Comparison of ENCODE assay signal across 9 cellular contexts in genomic region chrX:13151806-13152510, GRCh38.
DNase-seq lines count a peak whose midpoint lies in the region; ATAC-seq and TF ChIP-seq lines count a peak whose summit lies in the region.
"Had no signal": no experiment of that assay in that cellular context is flagged by ENCODE, and none has a peak within 500 bp of the region (broad histone marks: within the 10 kb centered on the region; RNA-seq: fewer than 3 reads in every experiment).

No MANE protein-coding gene starts in this region.

- peak overlapping the region; percentile 0 to 23 for H3K27ac ChIP-seq in ascending aorta
- H3K27ac ChIP-seq in lower lobe of right lung, result peak overlapping the region; percentile 68

- H3K9me3 ChIP-seq in ascending aorta (no peaks in the 10 kb centered on the region), lower lobe of right lung (no peaks in the 10 kb centered on the region)

- ATAC-seq in lower lobe of right lung (peak; percentile 82 to 91), HG02798 (IDR thresholded peaks at IDR 0.05; ENCODE audit: poor library complexity, unreplicated experiment) (no peak), GM21526 (IDR thresholded peaks at IDR 0.05; ENCODE audit: low FRiP score, unreplicated experiment) (no peak), GM21515 (IDR thresholded peaks at IDR 0.05; ENCODE audit: unreplicated experiment) (no peak)

- intact Hi-C loops in ascending aorta (cut with DNase I) (no loop called here), lower lobe of right lung (cut with DNase I) (no loop called here)

- no peaks in the 10 kb centered on the region for H3K27me3 ChIP-seq in ascending aorta
- no peaks in the 10 kb centered on the region for H3K27me3 ChIP-seq in lower lobe of right lung (ENCODE audit: low read depth)

- H3K4me1 ChIP-seq in ascending aorta (no peaks in the 10 kb centered on the region), lower lobe of right lung (peaks cover 4% of the 10 kb centered on the region)

- peak; percentile 2 for DNase-seq in stimulated activated CD4-positive, alpha-beta T cell treated with anti-CD3 and anti-CD28 coated beads, Interleukin-2, amount 100 ng/mL, for 4 hours (ENCODE audit: low read depth)
- DNase-seq in stimulated activated CD4-positive, alpha-beta T cell treated with anti-CD3 and anti-CD28 coated beads, Interleukin-2, amount 100 ng/mL, for 24 hours, result no peak
- no peak for DNase-seq in ascending aorta (ENCODE audit: low spot score in 2 of 2)
- no peak for DNase-seq in lower lobe of right lung
- DNase-seq in HK-2 (ENCODE audit: unreplicated experiment), result no peak
- DNase-seq: COR-L47 had no signal

- H3K4me3 ChIP-seq in ascending aorta (no peak overlapping the region), lower lobe of right lung (no peak overlapping the region)

- TF ChIP-seq CTCF in ascending aorta (IDR thresholded peaks at IDR 0.05), result no peak
- TF ChIP-seq CTCF in lower lobe of right lung (IDR thresholded peaks at IDR 0.05), result no peak

- no peaks in the 10 kb centered on the region for H3K36me3 ChIP-seq in ascending aorta
- H3K36me3 ChIP-seq in lower lobe of right lung, result no peaks in the 10 kb centered on the region

Comparison
In these comparisons a context has a peak if more than half of its experiments do, and no peak if none do; other contexts are left out.
1. ATAC-seq: peak in lower lobe of right lung (2 of 2); none in HG02798 (single experiment), GM21526 (single experiment) and GM21515 (single experiment).